28 cellular contexts compared by ENCODE assay signal in genomic region chr4:129254126-129254525, GRCh38.
"Had no signal": no experiment of that assay in that cellular context is flagged by ENCODE, and none has a peak within 500 bp of the region (broad histone marks: within the 10 kb centered on the region; RNA-seq: fewer than 3 reads in every experiment).

No MANE protein-coding gene starts in this region.

- H3K27ac Mint-ChIP-seq: activated naive CD8-positive, alpha-beta T cell treated with anti-CD3 and anti-CD28 coated beads for 36 hours; brain; effector memory CD8-positive, alpha-beta T cell; mesothelial cell of epicardium; natural killer cell treated with Interleukin-12 subunit alpha and Interleukin-12 subunit beta and Interleukin-15 and Interleukin-18, amount 100 ng/mL, for 72 hours; stimulated activated effector memory CD8-positive, alpha-beta T cell treated with anti-CD3 and anti-CD28 coated beads, Interleukin-12 subunit alpha, Interleukin-12 subunit beta, amount 100 ng/mL, for 72 hours; stimulated activated naive CD8-positive, alpha-beta T cell treated with anti-CD3 and anti-CD28 coated beads, Interleukin-15, amount 100 ng/mL, for 72 hours; T-helper 17 cell had no signal

- H3K36me3 Mint-ChIP-seq: activated naive CD8-positive, alpha-beta T cell treated with anti-CD3 and anti-CD28 coated beads for 36 hours; brain; mesothelial cell of epicardium; natural killer cell treated with Interleukin-12 subunit alpha and Interleukin-12 subunit beta and Interleukin-15 and Interleukin-18, amount 100 ng/mL, for 72 hours; stimulated activated effector memory CD8-positive, alpha-beta T cell treated with anti-CD3 and anti-CD28 coated beads, Interleukin-12 subunit alpha, Interleukin-12 subunit beta, amount 100 ng/mL, for 72 hours had no signal

- H3K36me3 ChIP-seq: colonic mucosa, gastroesophageal sphincter, heart left ventricle, lower lobe of right lung, ovary, suprapubic skin, tibial nerve had no signal

- H3K4me3 ChIP-seq: colonic mucosa, dorsolateral prefrontal cortex, gastroesophageal sphincter, heart left ventricle, lower lobe of right lung, ovary, psoas muscle, suprapubic skin, tibial nerve had no signal

- DNase-seq: activated CD4-positive, alpha-beta T cell treated with anti-CD3 and anti-CD28 coated beads for 4 hours; activated CD4-positive, alpha-beta T cell treated with anti-CD3 and anti-CD28 coated beads, Interleukin-2, amount 50 U/mL, for 48 hours; activated CD4-positive, CD25-positive, alpha-beta regulatory T cell; activated CD8-positive, alpha-beta memory T cell treated with anti-CD3 and anti-CD28 coated beads, Interleukin-2, amount 50 U/mL, for 48 hours; activated naive CD4-positive, alpha-beta T cell treated with Interleukin-2 at 50 U/mL for 16 hours; activated naive CD8-positive, alpha-beta T cell treated with anti-CD3 and anti-CD28 coated beads for 36 hours; activated T-cell treated with anti-CD3 and anti-CD28 coated beads, Interleukin-2, amount 50 U/mL, for 48 hours; colonic mucosa; dorsolateral prefrontal cortex; effector memory CD8-positive, alpha-beta T cell; heart left ventricle; lower lobe of right lung; ovary; psoas muscle; right cardiac atrium; stimulated activated CD4-positive, alpha-beta T cell treated with anti-CD3 and anti-CD28 coated beads, Interleukin-12 subunit alpha, Interleukin-12 subunit beta, amount 100 ng/mL, for 4 hours; stimulated activated naive CD8-positive, alpha-beta T cell treated with anti-CD3 and anti-CD28 coated beads, Interleukin-15, amount 100 ng/mL, for 72 hours; SW 1271; T-helper 17 cell had no signal

- H3K4me3 Mint-ChIP-seq: activated naive CD8-positive, alpha-beta T cell treated with anti-CD3 and anti-CD28 coated beads for 36 hours; brain; effector memory CD8-positive, alpha-beta T cell; mesothelial cell of epicardium; natural killer cell treated with Interleukin-12 subunit alpha and Interleukin-12 subunit beta and Interleukin-15 and Interleukin-18, amount 100 ng/mL, for 72 hours; stimulated activated effector memory CD8-positive, alpha-beta T cell treated with anti-CD3 and anti-CD28 coated beads, Interleukin-12 subunit alpha, Interleukin-12 subunit beta, amount 100 ng/mL, for 72 hours; stimulated activated naive CD8-positive, alpha-beta T cell treated with anti-CD3 and anti-CD28 coated beads, Interleukin-15, amount 100 ng/mL, for 72 hours; T-helper 17 cell had no signal

- H3K4me1 ChIP-seq: colonic mucosa, gastroesophageal sphincter, heart left ventricle, lower lobe of right lung, psoas muscle, suprapubic skin had no signal

- H3K9me3 ChIP-seq: colonic mucosa, gastroesophageal sphincter, lower lobe of right lung, ovary, psoas muscle, suprapubic skin had no signal

- H3K9me3 Mint-ChIP-seq: activated naive CD8-positive, alpha-beta T cell treated with anti-CD3 and anti-CD28 coated beads for 36 hours; effector memory CD8-positive, alpha-beta T cell; natural killer cell treated with Interleukin-12 subunit alpha and Interleukin-12 subunit beta and Interleukin-15 and Interleukin-18, amount 100 ng/mL, for 72 hours; stimulated activated effector memory CD8-positive, alpha-beta T cell treated with anti-CD3 and anti-CD28 coated beads, Interleukin-12 subunit alpha, Interleukin-12 subunit beta, amount 100 ng/mL, for 72 hours; stimulated activated naive CD8-positive, alpha-beta T cell treated with anti-CD3 and anti-CD28 coated beads, Interleukin-15, amount 100 ng/mL, for 72 hours had no signal

- H3K27ac ChIP-seq: colonic mucosa, gastroesophageal sphincter, heart left ventricle, lower lobe of right lung, ovary, psoas muscle, suprapubic skin, tibial nerve had no signal

- H3K4me1 Mint-ChIP-seq: activated naive CD8-positive, alpha-beta T cell treated with anti-CD3 and anti-CD28 coated beads for 36 hours; stimulated activated effector memory CD8-positive, alpha-beta T cell treated with anti-CD3 and anti-CD28 coated beads, Interleukin-12 subunit alpha, Interleukin-12 subunit beta, amount 100 ng/mL, for 72 hours; stimulated activated naive CD8-positive, alpha-beta T cell treated with anti-CD3 and anti-CD28 coated beads, Interleukin-15, amount 100 ng/mL, for 72 hours; T-helper 17 cell had no signal

- H3K27me3 ChIP-seq: colonic mucosa, gastroesophageal sphincter, heart left ventricle, ovary, suprapubic skin, tibial nerve had no signal

- H3K27me3 Mint-ChIP-seq: T-helper 17 cell had no signal

- ATAC-seq: effector memory CD8-positive, alpha-beta T cell; esophagus mucosa; gastroesophageal sphincter; heart left ventricle; left lobe of liver; lower lobe of right lung; natural killer cell treated with Interleukin-12 subunit alpha and Interleukin-12 subunit beta and Interleukin-15 and Interleukin-18, amount 100 ng/mL, for 72 hours; psoas muscle; right cardiac atrium; stimulated activated effector memory CD8-positive, alpha-beta T cell treated with anti-CD3 and anti-CD28 coated beads, Interleukin-12 subunit alpha, Interleukin-12 subunit beta, amount 100 ng/mL, for 72 hours; stimulated activated naive CD8-positive, alpha-beta T cell treated with anti-CD3 and anti-CD28 coated beads, Interleukin-15, amount 100 ng/mL, for 72 hours; T-helper 17 cell had no signal
